Comparison of ENCODE assay signal across 8 cellular contexts in the genomic region with DNA sequence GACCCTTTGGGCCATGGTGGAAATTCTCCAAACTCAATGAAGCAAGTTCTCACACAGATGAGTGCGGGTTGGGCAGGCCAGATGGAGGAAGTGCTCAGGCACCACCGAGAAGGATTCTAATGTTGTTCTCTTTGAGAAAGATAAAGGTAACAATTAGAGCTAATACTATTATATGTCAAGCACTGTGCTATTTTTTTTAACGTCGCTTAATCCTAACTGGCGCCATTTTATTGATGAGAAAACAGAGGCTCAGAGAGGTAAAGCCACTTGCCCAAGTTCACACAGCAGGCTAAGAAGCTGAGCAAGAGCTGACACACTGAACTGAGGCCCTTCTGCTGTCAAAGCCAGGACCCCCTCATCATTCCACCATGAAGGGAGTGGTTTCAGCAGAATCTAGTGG. TPM values are rescaled to one million over a fixed set of nuclear protein-coding genes. Genes with fewer than 3 reads are reported as not detected.
DNase-seq lines count a peak whose midpoint lies in the region; ATAC-seq and TF ChIP-seq lines count a peak whose summit lies in the region.

No MANE protein-coding gene starts in this region.

- H4K20me1 ChIP-seq in SK-N-SH (ENCODE audit: insufficient read depth) = peaks cover 14% of the 10 kb centered on the region

- H3F3A ChIP-seq in SK-N-SH (replicated peaks; ENCODE audit: insufficient read depth) = no peaks in the 10 kb centered on the region

- DNase-seq in SK-N-SH (no peak), activated B cell treated with CpG ODN at 0.5 μM for 24 hours (no peak), islet precursor cell (no peak)
- DNase-seq in stimulated activated naive CD8-positive, alpha-beta T cell treated with anti-CD3 and anti-CD28 coated beads, Interleukin-15, amount 100 ng/mL, for 72 hours = no peak

- no peak for TF ChIP-seq EP300 in SK-N-SH (IDR thresholded peaks at IDR 0.05; ENCODE audit: borderline replicate concordance in 1 of 2, low read depth in 1 of 2, low read length in 1 of 2)

- peaks cover 0 to under 1% of the 10 kb centered on the region in 2 experiments for H3K36me3 ChIP-seq in SK-N-SH (replicated peaks in 1 of 2; ENCODE audit: control insufficient read depth in 1 of 2, insufficient read depth in 2 of 2, low read length in 1 of 2)

- H3K27ac ChIP-seq in SK-N-SH (ENCODE audit: low read depth in 2 of 2, low read length in 1 of 2) = no peak overlapping the region

- peaks cover 8 to 25% of the 10 kb centered on the region in 2 experiments; a peak in 2 of 4 replicates for H3K4me1 ChIP-seq in SK-N-SH (ENCODE audit: control insufficient read depth in 1 of 2, insufficient read depth in 2 of 2, low read depth in 1 of 2, low read length in 1 of 2)

- peak overlapping the region; percentile 86 for H3K9ac ChIP-seq in SK-N-SH

- no peaks in the 10 kb centered on the region for H3K9me2 ChIP-seq in SK-N-SH

- no peaks in the 10 kb centered on the region for H3K9me3 ChIP-seq in SK-N-SH

- 17% methylated on average over 5 of the region's 5 CpGs for WGBS in SK-N-SH (ENCODE audit: low lambda C conversion rate)

- POLR2A ChIA-PET in SK-N-SH (lab: Yijun Ruan, JAX) (interaction anchor here (1.0 to 1.3 kb wide), 2 partner anchors 11 to 409 kb away, joined by 3 to 6 read pairs; partner anchors contain the start of genes DYRK1B and RPS16), activated B cell treated with CpG ODN at 0.5 μM for 24 hours (lab: Charles Lee) (interaction anchor here (0.6 to 4.2 kb wide), 7 partner anchors 11 to 410 kb away, joined by 3 to 63 read pairs (median 5); partner anchors contain the start of genes DYRK1B, PSMC4 and RPS16)

- intact Hi-C loops in activated B cell treated with CpG ODN at 0.5 μM for 24 hours (cut with micrococcal nuclease) = loop anchor here (2.0 kb wide), 1 partner anchor 80 kb away; no protein-coding TSS in a partner anchor

- ATAC-seq in SK-N-SH treated with all-trans-retinoic acid at 6 μM for 48 hours = no peak
- ATAC-seq in activated B cell treated with CpG ODN at 0.5 μM for 24 hours (ENCODE audit: low read depth) = no peak
- ATAC-seq in stimulated activated naive CD8-positive, alpha-beta T cell treated with anti-CD3 and anti-CD28 coated beads, Interleukin-15, amount 100 ng/mL, for 72 hours = no peak
- ATAC-seq in HG03097 (IDR thresholded peaks at IDR 0.05; ENCODE audit: low FRiP score, unreplicated experiment) = no peak
- ATAC-seq in HG03457 (IDR thresholded peaks at IDR 0.05; ENCODE audit: unreplicated experiment) = no peak

- H3K4me2 ChIP-seq in SK-N-SH = peak overlapping the region; percentile 94

- peak overlapping the region; percentile 93 for H3K27ac Mint-ChIP-seq in activated B cell treated with CpG ODN at 0.5 μM for 24 hours
- peak overlapping the region; percentile 97 to 98 for H3K27ac Mint-ChIP-seq in stimulated activated naive CD8-positive, alpha-beta T cell treated with anti-CD3 and anti-CD28 coated beads, Interleukin-15, amount 100 ng/mL, for 72 hours

- TF ChIP-seq RAD21 in SK-N-SH (IDR thresholded peaks at IDR 0.05; ENCODE audit: low read length) = no peak

- CTCF ChIA-PET in SK-N-SH (lab: Yijun Ruan, JAX) (interaction anchor here (0.6 to 6.7 kb wide), 18 partner anchors 9 to 375 kb away, joined by 3 to 143 read pairs (median 4); partner anchors contain the start of genes DYRK1B and ZNF780B), activated B cell treated with CpG ODN at 0.5 μM for 24 hours (lab: Charles Lee) (interaction anchor here (1.0 to 5.5 kb wide), 8 partner anchors 10 to 374 kb away, joined by 3 to 90 read pairs (median 4); partner anchors contain the start of genes DYRK1B and PSMC4)

- peaks cover 45% of the 10 kb centered on the region for H3K4me1 Mint-ChIP-seq in activated B cell treated with CpG ODN at 0.5 μM for 24 hours
- peaks cover 50% of the 10 kb centered on the region for H3K4me1 Mint-ChIP-seq in stimulated activated naive CD8-positive, alpha-beta T cell treated with anti-CD3 and anti-CD28 coated beads, Interleukin-15, amount 100 ng/mL, for 72 hours

- H3K79me2 ChIP-seq in SK-N-SH (ENCODE audit: insufficient read depth) = peaks cover 60% of the 10 kb centered on the region

- H2AFZ ChIP-seq in SK-N-SH (ENCODE audit: low read depth) = peak overlapping the region; percentile 17; the same call in 1 of the 2 replicates

- H3K4me3 Mint-ChIP-seq in activated B cell treated with CpG ODN at 0.5 μM for 24 hours = peak overlapping the region; percentile 93
- H3K4me3 Mint-ChIP-seq in stimulated activated naive CD8-positive, alpha-beta T cell treated with anti-CD3 and anti-CD28 coated beads, Interleukin-15, amount 100 ng/mL, for 72 hours = peak overlapping the region; percentile 96 to 97

- H3K4me3 ChIP-seq in SK-N-SH (ENCODE audit: low read depth in 2 of 2, low read length in 1 of 2) (peak overlapping the region; percentile 62 to 80), iPS-11a (ENCODE audit: low read depth, low read length) (peak overlapping the region; percentile 90)

- H3K36me3 Mint-ChIP-seq in activated B cell treated with CpG ODN at 0.5 μM for 24 hours (ENCODE audit: low read depth) = peaks cover 14% of the 10 kb centered on the region

- H3K9me3 Mint-ChIP-seq in activated B cell treated with CpG ODN at 0.5 μM for 24 hours = no peaks in the 10 kb centered on the region
- H3K9me3 Mint-ChIP-seq in stimulated activated naive CD8-positive, alpha-beta T cell treated with anti-CD3 and anti-CD28 coated beads, Interleukin-15, amount 100 ng/mL, for 72 hours = no peaks in the 10 kb centered on the region

- TF ChIP-seq CTCF in SK-N-SH (IDR thresholded peaks at IDR 0.05) (no peak), activated B cell treated with CpG ODN at 0.5 μM for 24 hours (IDR thresholded peaks at IDR 0.05) (no peak)

- no peaks in the 10 kb centered on the region for H3K27me3 Mint-ChIP-seq in activated B cell treated with CpG ODN at 0.5 μM for 24 hours
- H3K27me3 Mint-ChIP-seq in stimulated activated naive CD8-positive, alpha-beta T cell treated with anti-CD3 and anti-CD28 coated beads, Interleukin-15, amount 100 ng/mL, for 72 hours = no peaks in the 10 kb centered on the region

- no peaks in the 10 kb centered on the region for H3K27me3 ChIP-seq in SK-N-SH (ENCODE audit: insufficient read depth)

TF ChIP-seq in SK-N-SH, 30 proteins besides CTCF, POLR2A, EP300 and RAD21:
- TF ChIP-seq FOXM1 (IDR thresholded peaks at IDR 0.05; ENCODE audit: low read depth) = no peak
- no peak for TF ChIP-seq RCOR1 (IDR thresholded peaks at IDR 0.05; ENCODE audit: low read length)
- no peak for TF ChIP-seq USF2 (IDR thresholded peaks at IDR 0.05; ENCODE audit: borderline replicate concordance, low read depth, low read length)
- TF ChIP-seq SIN3A (IDR thresholded peaks at IDR 0.05; ENCODE audit: borderline replicate concordance, low read depth, low read length) = no peak
- TF ChIP-seq RXRA (IDR thresholded peaks at IDR 0.05; ENCODE audit: borderline replicate concordance, low read depth) = no peak
- no peak for TF ChIP-seq NRF1 (IDR thresholded peaks at IDR 0.05; ENCODE audit: low read depth, low read length)
- no peak for TF ChIP-seq FOSL2 (IDR thresholded peaks at IDR 0.05; ENCODE audit: borderline replicate concordance, low read depth)
TF ChIP-seq in SK-N-SH: peak in this region for 0.

TF ChIP-seq in SK-N-SH treated with all-trans-retinoic acid at 6 μM for 48 hours, 23 proteins besides CTCF, POLR2A, EP300 and RAD21 (continues in another document):
- no peak for TF ChIP-seq ZFP30 (CRISPR knock-in tag; IDR thresholded peaks at IDR 0.05)
- TF ChIP-seq ZFP3 (CRISPR knock-in tag; IDR thresholded peaks at IDR 0.05) = no peak
- no peak for TF ChIP-seq BACH2 (CRISPR knock-in tag; IDR thresholded peaks at IDR 0.05; ENCODE audit: borderline replicate concordance)
- no peak for TF ChIP-seq GLIS3 (CRISPR knock-in tag; IDR thresholded peaks at IDR 0.05)
- TF ChIP-seq, protein P1, sequence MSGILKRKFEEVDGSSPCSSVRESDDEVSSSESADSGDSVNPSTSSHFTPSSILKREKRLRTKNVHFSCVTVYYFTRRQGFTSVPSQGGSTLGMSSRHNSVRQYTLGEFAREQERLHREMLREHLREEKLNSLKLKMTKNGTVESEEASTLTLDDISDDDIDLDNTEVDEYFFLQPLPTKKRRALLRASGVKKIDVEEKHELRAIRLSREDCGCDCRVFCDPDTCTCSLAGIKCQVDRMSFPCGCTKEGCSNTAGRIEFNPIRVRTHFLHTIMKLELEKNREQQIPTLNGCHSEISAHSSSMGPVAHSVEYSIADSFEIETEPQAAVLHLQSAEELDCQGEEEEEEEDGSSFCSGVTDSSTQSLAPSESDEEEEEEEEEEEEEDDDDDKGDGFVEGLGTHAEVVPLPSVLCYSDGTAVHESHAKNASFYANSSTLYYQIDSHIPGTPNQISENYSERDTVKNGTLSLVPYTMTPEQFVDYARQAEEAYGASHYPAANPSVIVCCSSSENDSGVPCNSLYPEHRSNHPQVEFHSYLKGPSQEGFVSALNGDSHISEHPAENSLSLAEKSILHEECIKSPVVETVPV (CRISPR knock-in tag; IDR thresholded peaks at IDR 0.05) = no peak
- no peak for TF ChIP-seq ISL1 (CRISPR knock-in tag; IDR thresholded peaks at IDR 0.05)
- no peak for TF ChIP-seq ZC3H10 (CRISPR knock-in tag; IDR thresholded peaks at IDR 0.05)
- TF ChIP-seq TOX (CRISPR knock-in tag; IDR thresholded peaks at IDR 0.05; ENCODE audit: borderline replicate concordance) = no peak
- TF ChIP-seq SNAI2 (CRISPR knock-in tag; IDR thresholded peaks at IDR 0.05) = no peak
- TF ChIP-seq OSR1 (CRISPR knock-in tag; IDR thresholded peaks at IDR 0.05) = no peak
- TF ChIP-seq, protein P2, sequence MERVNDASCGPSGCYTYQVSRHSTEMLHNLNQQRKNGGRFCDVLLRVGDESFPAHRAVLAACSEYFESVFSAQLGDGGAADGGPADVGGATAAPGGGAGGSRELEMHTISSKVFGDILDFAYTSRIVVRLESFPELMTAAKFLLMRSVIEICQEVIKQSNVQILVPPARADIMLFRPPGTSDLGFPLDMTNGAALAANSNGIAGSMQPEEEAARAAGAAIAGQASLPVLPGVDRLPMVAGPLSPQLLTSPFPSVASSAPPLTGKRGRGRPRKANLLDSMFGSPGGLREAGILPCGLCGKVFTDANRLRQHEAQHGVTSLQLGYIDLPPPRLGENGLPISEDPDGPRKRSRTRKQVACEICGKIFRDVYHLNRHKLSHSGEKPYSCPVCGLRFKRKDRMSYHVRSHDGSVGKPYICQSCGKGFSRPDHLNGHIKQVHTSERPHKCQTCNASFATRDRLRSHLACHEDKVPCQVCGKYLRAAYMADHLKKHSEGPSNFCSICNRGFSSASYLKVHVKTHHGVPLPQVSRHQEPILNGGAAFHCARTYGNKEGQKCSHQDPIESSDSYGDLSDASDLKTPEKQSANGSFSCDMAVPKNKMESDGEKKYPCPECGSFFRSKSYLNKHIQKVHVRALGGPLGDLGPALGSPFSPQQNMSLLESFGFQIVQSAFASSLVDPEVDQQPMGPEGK (CRISPR knock-in tag; IDR thresholded peaks at IDR 0.05; ENCODE audit: borderline replicate concordance) = no peak

RNA-seq across cellular contexts. Expression of gene FBL, which starts 1.0 kb away (rescaled TPM):
- polyA plus RNA-seq in SK-N-SH (2012; rRNA removed) = 340 and 371 TPM in 2 replicates
- polyA plus RNA-seq in SK-N-SH (2012; cell fraction: cytosol; rRNA removed) = 248 and 314 TPM in 2 replicates
- 135 and 169 TPM in 2 replicates for polyA plus RNA-seq in SK-N-SH (2012; cell fraction: nucleus; rRNA removed)
- total RNA-seq in activated B cell treated with CpG ODN at 0.5 μM for 24 hours = 420 and 482 TPM in 2 replicates

RNA-seq across cellular contexts. Expression of gene DYRK1B, which starts 11.2 kb away (rescaled TPM):
- 10.2 and 17.2 TPM in 2 replicates for polyA plus RNA-seq in SK-N-SH (2012; rRNA removed)
- 11.4 and 17.5 TPM in 2 replicates for polyA plus RNA-seq in SK-N-SH (2012; cell fraction: cytosol; rRNA removed)
- 44.6 and 45.8 TPM in 2 replicates for polyA plus RNA-seq in SK-N-SH (2012; cell fraction: nucleus; rRNA removed)
- total RNA-seq in activated B cell treated with CpG ODN at 0.5 μM for 24 hours = 16.9 and 17.2 TPM in 2 replicates
